In the genomic region with DNA sequence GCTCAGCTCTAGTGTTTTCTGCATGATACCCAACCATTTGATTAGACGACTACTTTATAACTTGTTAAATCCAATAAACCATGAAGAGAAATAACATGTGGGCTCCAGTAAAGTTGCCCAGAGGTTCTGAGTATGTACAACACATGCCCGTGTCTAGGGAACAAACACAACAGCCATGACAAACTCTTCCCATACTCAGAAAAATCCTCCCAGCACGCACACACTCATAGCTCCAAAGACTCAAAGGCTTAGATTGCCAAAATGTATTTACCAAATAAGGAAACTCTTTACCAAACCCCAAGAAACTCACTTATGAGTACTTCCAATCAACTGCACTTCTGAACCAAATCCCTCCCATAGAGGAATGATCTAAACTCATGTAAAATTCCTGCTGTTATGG, we compare ENCODE assay signal across 24 cellular contexts. TPM values are rescaled to one million over a fixed set of nuclear protein-coding genes. Genes with fewer than 3 reads are reported as not detected.
"Had no signal": no experiment of that assay in that cellular context is flagged by ENCODE, and none has a peak within 500 bp of the region (broad histone marks: within the 10 kb centered on the region; RNA-seq: fewer than 3 reads in every experiment).

No MANE protein-coding gene starts in this region.

- H3K9ac ChIP-seq: parathyroid adenoma had no signal

- H3K4me3 Mint-ChIP-seq: activated naive CD4-positive, alpha-beta T cell treated with anti-CD3 and anti-CD28 coated beads, Interleukin-2, amount 50 U/mL, for 24 hours; activated T-cell treated with anti-CD3 and anti-CD28 coated beads, Interleukin-2, amount 50 U/mL, for 72 hours; nephron; WTC11 had no signal

- H2AFZ ChIP-seq: parathyroid adenoma had no signal

- H3K4me1 Mint-ChIP-seq: nephron, WTC11 had no signal

- H3K4me1 ChIP-seq: ascending aorta, breast epithelium had no signal

- H3K27ac ChIP-seq: ascending aorta, breast epithelium, gastroesophageal sphincter, heart left ventricle, left ventricle myocardium inferior, parathyroid adenoma, spleen, tibial artery had no signal

- H3K27me3 Mint-ChIP-seq: activated naive CD4-positive, alpha-beta T cell treated with anti-CD3 and anti-CD28 coated beads, Interleukin-2, amount 50 U/mL, for 24 hours had no signal

- H3K27ac Mint-ChIP-seq: activated T-cell treated with anti-CD3 and anti-CD28 coated beads, Interleukin-2, amount 50 U/mL, for 72 hours; nephron had no signal

- H3K9me3 Mint-ChIP-seq: activated naive CD4-positive, alpha-beta T cell treated with anti-CD3 and anti-CD28 coated beads, Interleukin-2, amount 50 U/mL, for 24 hours; activated T-cell treated with anti-CD3 and anti-CD28 coated beads, Interleukin-2, amount 50 U/mL, for 72 hours; nephron; WTC11 had no signal

- H3K27me3 ChIP-seq: ascending aorta, breast epithelium, gastroesophageal sphincter, heart left ventricle, spleen, tibial artery had no signal

- DNase-seq: activated CD4-positive, alpha-beta T cell treated with anti-CD3 and anti-CD28 coated beads for 48 hours; activated CD8-positive, alpha-beta memory T cell treated with anti-CD3 and anti-CD28 coated beads, Interleukin-2, amount 50 U/mL, for 4 hours; activated gamma-delta T cell; activated T-cell treated with anti-CD3 and anti-CD28 coated beads, Interleukin-2, amount 50 U/mL, for 72 hours; cortex of kidney; erythroblast; heart left ventricle; left ventricle myocardium inferior; mammary epithelial cell; midbrain; spleen; stimulated activated CD4-positive, alpha-beta T cell treated with anti-CD3 and anti-CD28 coated beads, Interleukin-4, amount 100 ng/mL, for 4 hours; stimulated activated naive CD4-positive, alpha-beta T cell; substantia nigra; tibial artery had no signal

- H3K9me3 ChIP-seq: ascending aorta, breast epithelium, gastroesophageal sphincter, heart left ventricle, left ventricle myocardium inferior, spleen, tibial artery had no signal

- ATAC-seq: activated T-cell treated with anti-CD3 and anti-CD28 coated beads, Interleukin-2, amount 50 U/mL, for 72 hours; gastroesophageal sphincter; heart left ventricle; WTC11 had no signal

- H3K4me3 ChIP-seq: ascending aorta, breast epithelium, gastroesophageal sphincter, heart left ventricle, left ventricle myocardium inferior, spleen, tibial artery had no signal

- H3K36me3 ChIP-seq: breast epithelium had no signal

- FAIRE-seq: endometrium had no signal

RNA-seq across cellular contexts. Expression of a gene that starts 54.2 kb away (rescaled TPM):
- total RNA-seq: kidney epithelial cell had no signal
- polyA plus RNA-seq: mammary epithelial cell had no signal
